In genomic region chr5:60677831-60678664, GRCh38 we compare ENCODE assay signal across 8 cellular contexts. TPM values are rescaled to one million over a fixed set of nuclear protein-coding genes. Genes with fewer than 3 reads are reported as not detected.
A peak's percentile ranks its signal among the peaks of the same experiment; 100 is the strongest.
DNase-seq lines count a peak whose midpoint lies in the region; ATAC-seq lines count a peak whose summit lies in the region.

No MANE protein-coding gene starts in this region.

- CTCF ChIA-PET in activated CD8-positive, alpha-beta memory T cell treated with anti-CD3 and anti-CD28 coated beads, Interleukin-2, amount 10 ng/mL, durations not matched to agents 7 days and 5 days (lab: Charles Lee) = interaction anchor here (0.9 to 2.2 kb wide), 8 partner anchors 9 to 204 kb away, joined by 3 to 12 read pairs (median 4); partner anchors contain the start of gene DEPDC1B

- no peak overlapping the region for H3K4me3 Mint-ChIP-seq in activated CD8-positive, alpha-beta memory T cell treated with anti-CD3 and anti-CD28 coated beads, Interleukin-2, amount 10 ng/mL, durations not matched to agents 7 days and 5 days
- H3K4me3 Mint-ChIP-seq in stimulated activated memory B cell treated with anti-CD40 and anti-IgM and Interleukin-4, amounts not matched to agents 10 μg/mL and 1 μg/mL and 100 μg/mL, for 72 hours = no peak overlapping the region

- H3K27ac ChIP-seq in mesendoderm (ENCODE audit: low read depth, low read length) = no peak overlapping the region

- no peaks in the 10 kb centered on the region for H3K27me3 Mint-ChIP-seq in activated CD8-positive, alpha-beta memory T cell treated with anti-CD3 and anti-CD28 coated beads, Interleukin-2, amount 10 ng/mL, durations not matched to agents 7 days and 5 days
- no peaks in the 10 kb centered on the region for H3K27me3 Mint-ChIP-seq in stimulated activated memory B cell treated with anti-CD40 and anti-IgM and Interleukin-4, amounts not matched to agents 10 μg/mL and 1 μg/mL and 100 μg/mL, for 72 hours

- no peak overlapping the region for H3K23ac ChIP-seq in mesendoderm (ENCODE audit: low read length)

- H3K36me3 ChIP-seq in mesendoderm (ENCODE audit: control insufficient read depth, insufficient read depth, low read length) = no peaks in the 10 kb centered on the region

- H4K5ac ChIP-seq in mesendoderm (ENCODE audit: low read length) = no peak overlapping the region

- H3K9ac ChIP-seq in mesendoderm (ENCODE audit: low read length) = no peak overlapping the region

- H3K79me2 ChIP-seq in mesendoderm (ENCODE audit: control insufficient read depth, insufficient read depth, low read length) = peaks cover 29% of the 10 kb centered on the region

- no peak overlapping the region for H2BK120ac ChIP-seq in mesendoderm (ENCODE audit: low read depth, low read length)

- H3K27me3 ChIP-seq in mesendoderm (ENCODE audit: insufficient read depth, low read length, poor library complexity) = no peaks in the 10 kb centered on the region

- H2BK5ac ChIP-seq in mesendoderm (ENCODE audit: low read length) = no peak overlapping the region

- no peak overlapping the region for H2BK15ac ChIP-seq in mesendoderm (replicated peaks; ENCODE audit: low read depth)

- H3K79me1 ChIP-seq in mesendoderm (ENCODE audit: low read length) = peaks cover 11% of the 10 kb centered on the region

- H3K56ac ChIP-seq in mesendoderm (ENCODE audit: low read length) = no peak overlapping the region

- H3K4me3 ChIP-seq in mesendoderm (ENCODE audit: low read length) = no peak overlapping the region

- no peaks in the 10 kb centered on the region for H3K9me3 Mint-ChIP-seq in activated CD8-positive, alpha-beta memory T cell treated with anti-CD3 and anti-CD28 coated beads, Interleukin-2, amount 10 ng/mL, durations not matched to agents 7 days and 5 days (ENCODE audit: low read depth)
- H3K9me3 Mint-ChIP-seq in stimulated activated memory B cell treated with anti-CD40 and anti-IgM and Interleukin-4, amounts not matched to agents 10 μg/mL and 1 μg/mL and 100 μg/mL, for 72 hours = no peaks in the 10 kb centered on the region

- DNase-seq in activated CD8-positive, alpha-beta memory T cell treated with anti-CD3 and anti-CD28 coated beads, Interleukin-2, amount 10 ng/mL, durations not matched to agents 7 days and 5 days = no peak
- no peak for DNase-seq in activated CD8-positive, alpha-beta memory T cell treated with anti-CD3 and anti-CD28 coated beads, Interleukin-2, amount 50 U/mL, for 48 hours
- DNase-seq in NCI-H1694 treated with DMSO at 0.1 percent for 48 hours (lab: John Stamatoyannopoulos, UW) (peak; percentile 24), cerebellum (ENCODE audit: low spot score) (peak; percentile 21), mesendoderm (peak; percentile 59), NCI-H128 (lab: John Stamatoyannopoulos, UW; ENCODE audit: unreplicated experiment) (no peak)

- H3K27ac Mint-ChIP-seq in activated CD8-positive, alpha-beta memory T cell treated with anti-CD3 and anti-CD28 coated beads, Interleukin-2, amount 10 ng/mL, durations not matched to agents 7 days and 5 days = peak overlapping the region; percentile 26
- no peak overlapping the region for H3K27ac Mint-ChIP-seq in stimulated activated memory B cell treated with anti-CD40 and anti-IgM and Interleukin-4, amounts not matched to agents 10 μg/mL and 1 μg/mL and 100 μg/mL, for 72 hours

- H3K36me3 Mint-ChIP-seq in activated CD8-positive, alpha-beta memory T cell treated with anti-CD3 and anti-CD28 coated beads, Interleukin-2, amount 10 ng/mL, durations not matched to agents 7 days and 5 days = peaks cover 20% of the 10 kb centered on the region
- no peaks in the 10 kb centered on the region for H3K36me3 Mint-ChIP-seq in stimulated activated memory B cell treated with anti-CD40 and anti-IgM and Interleukin-4, amounts not matched to agents 10 μg/mL and 1 μg/mL and 100 μg/mL, for 72 hours

- H3K4me1 ChIP-seq in mesendoderm (ENCODE audit: control insufficient read depth, low read depth, low read length) = no peaks in the 10 kb centered on the region

- ATAC-seq in activated CD8-positive, alpha-beta memory T cell treated with anti-CD3 and anti-CD28 coated beads, Interleukin-2, amount 10 ng/mL, durations not matched to agents 7 days and 5 days = peak; percentile 27
- ATAC-seq in GM21619 (IDR thresholded peaks at IDR 0.05; ENCODE audit: unreplicated experiment) = peak; percentile 74
- ATAC-seq in stimulated activated memory B cell treated with anti-CD40 and anti-IgM and Interleukin-4, amounts not matched to agents 10 μg/mL and 1 μg/mL and 100 μg/mL, for 72 hours = no peak

- no peak overlapping the region for H3K18ac ChIP-seq in mesendoderm (ENCODE audit: low read length)

- no CpG with 5 or more reads among the region's 6 CpGs for WGBS in mesendoderm (ENCODE audit: extremely low coverage, insufficient coverage, low lambda C conversion rate)

- H3K4me1 Mint-ChIP-seq in activated CD8-positive, alpha-beta memory T cell treated with anti-CD3 and anti-CD28 coated beads, Interleukin-2, amount 10 ng/mL, durations not matched to agents 7 days and 5 days = peaks cover 4% of the 10 kb centered on the region
- H3K4me1 Mint-ChIP-seq in stimulated activated memory B cell treated with anti-CD40 and anti-IgM and Interleukin-4, amounts not matched to agents 10 μg/mL and 1 μg/mL and 100 μg/mL, for 72 hours = no peaks in the 10 kb centered on the region

- no peak overlapping the region for H3K4me2 ChIP-seq in mesendoderm (ENCODE audit: low read length)

- H3K4ac ChIP-seq in mesendoderm (ENCODE audit: low read depth, low read length) = no peak overlapping the region

- no peak overlapping the region for H4K8ac ChIP-seq in mesendoderm (ENCODE audit: low read depth, low read length)

- H2AK5ac ChIP-seq in mesendoderm (ENCODE audit: low read length) = no peak overlapping the region

RNA-seq across cellular contexts. Expression of gene DEPDC1B, which starts 21.9 kb away (rescaled TPM):
- total RNA-seq in activated CD8-positive, alpha-beta memory T cell treated with anti-CD3 and anti-CD28 coated beads, Interleukin-2, amount 10 ng/mL, durations not matched to agents 7 days and 5 days = 10 to 100 TPM; 35.3 to 38.7 TPM
- total RNA-seq in cerebellum = 14.2 TPM
- 58.3 TPM for polyA plus RNA-seq in mesendoderm (2013, experiment 1 of 2)
- polyA plus RNA-seq in mesendoderm (2013, experiment 2 of 2) = 57.1 TPM

Comparison
In these comparisons a context has a peak if more than half of its experiments do, and no peak if none do; other contexts are left out.
1. DNase-seq: peak in NCI-H1694 treated with DMSO at 0.1 percent for 48 hours (single experiment), cerebellum (single experiment) and mesendoderm (single experiment); none in activated CD8-positive, alpha-beta memory T cell treated with anti-CD3 and anti-CD28 coated beads, Interleukin-2, amount 10 ng/mL, durations not matched to agents 7 days and 5 days (single experiment), activated CD8-positive, alpha-beta memory T cell treated with anti-CD3 and anti-CD28 coated beads, Interleukin-2, amount 50 U/mL, for 48 hours (single experiment) and NCI-H128 (single experiment).